1 cellular context compared by ENCODE assay signal in the genomic region with DNA sequence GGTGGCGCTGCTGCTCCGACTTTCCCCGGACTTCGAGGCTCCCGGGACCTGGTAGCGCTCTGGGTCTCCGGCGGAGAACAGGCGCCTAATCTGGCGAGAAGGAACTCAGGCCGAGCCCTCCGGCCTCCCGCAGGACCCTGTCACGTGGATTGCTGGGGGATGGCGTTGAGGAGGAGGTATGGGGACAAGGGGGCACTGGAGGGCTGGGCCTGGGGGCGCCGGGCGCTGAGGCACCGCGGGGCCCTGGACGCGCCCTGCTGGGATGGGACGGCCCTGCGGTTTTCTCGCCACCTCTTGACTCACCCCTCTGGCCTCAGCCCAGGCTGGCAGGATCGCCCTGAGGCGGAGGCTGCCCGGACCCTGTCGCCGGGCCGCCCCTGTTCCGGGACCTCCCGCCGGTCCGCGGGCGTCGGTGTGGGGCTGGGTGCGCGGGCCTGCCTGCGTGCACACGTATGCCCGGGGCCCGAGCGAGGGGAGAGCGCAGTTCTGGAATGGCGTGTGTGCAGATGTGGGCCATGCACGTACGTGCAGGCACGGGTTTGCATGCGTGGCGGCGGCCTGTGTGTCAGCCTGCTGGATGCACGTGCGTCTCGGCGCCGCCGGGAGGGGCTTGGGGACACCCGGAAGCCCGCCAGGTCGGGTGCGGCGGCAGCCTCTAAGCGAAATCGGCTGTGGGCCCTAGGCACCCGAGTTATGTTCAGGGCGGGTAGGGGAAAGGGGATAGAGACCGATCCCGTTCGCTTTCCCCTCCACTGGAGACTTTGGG.
A peak's percentile ranks its signal among the peaks of the same experiment; 100 is the strongest.
TF ChIP-seq lines count a peak whose summit lies in the region.

No MANE protein-coding gene starts in this region.

TF ChIP-seq in HepG2, 621 proteins besides CTCF, POLR2A, EP300 and RAD21 (continued from another document and continues in another):
- TF ChIP-seq CHD4 (IDR thresholded peaks at IDR 0.05; ENCODE audit: borderline replicate concordance, low read length) (0 out of 2 replicates have a peak, but pooled peaks have one; percentile 28), ZMYM4 (CRISPR knock-in tag; IDR thresholded peaks at IDR 0.05) (peak; percentile 6; the same call in 1 of the 2 replicates), ZFY (CRISPR knock-in tag; IDR thresholded peaks at IDR 0.05) (peak; percentile 10; the same call in 1 of the 2 replicates), TMF1 (CRISPR knock-in tag; IDR thresholded peaks at IDR 0.05; ENCODE audit: low read depth) (0 out of 2 replicates have a peak, but pooled peaks have one; percentile 29), DNMT1 (CRISPR knock-in tag; IDR thresholded peaks at IDR 0.05) (no peak; the same call in 1 of the 2 replicates), MTF2 (CRISPR knock-in tag; IDR thresholded peaks at IDR 0.05; ENCODE audit: borderline replicate concordance) (0 out of 2 replicates have a peak, but pooled peaks have one; percentile 14), KDM2A (CRISPR knock-in tag; IDR thresholded peaks at IDR 0.05; ENCODE audit: borderline replicate concordance, low read depth) (peak; percentile 4; the same call in 1 of the 2 replicates), NFYB (CRISPR knock-in tag; IDR thresholded peaks at IDR 0.05) (no peak), ZNF839 (CRISPR knock-in tag; IDR thresholded peaks at IDR 0.05; ENCODE audit: borderline replicate concordance) (0 out of 2 replicates have a peak, but pooled peaks have one; percentile 17), SPEN (CRISPR knock-in tag; IDR thresholded peaks at IDR 0.05; ENCODE audit: low read depth) (peak; percentile 70), CHCHD3 (CRISPR knock-in tag; IDR thresholded peaks at IDR 0.05) (peak; percentile 78; the same call in 1 of the 2 replicates), POGK (CRISPR knock-in tag; conservative IDR thresholded peaks at IDR 0.05) (peak; percentile 71; the same call in 1 of the 2 replicates), ZNF564 (CRISPR knock-in tag; IDR thresholded peaks at IDR 0.05) (no peak), SRY (CRISPR knock-in tag; IDR thresholded peaks at IDR 0.05) (0 out of 2 replicates have a peak, but pooled peaks have one; percentile 51), NCOA5 (CRISPR knock-in tag; IDR thresholded peaks at IDR 0.05) (no peak), SMARCC2 (IDR thresholded peaks at IDR 0.05) (no peak), NFKBIZ (CRISPR knock-in tag; IDR thresholded peaks at IDR 0.05) (0 out of 2 replicates have a peak, but pooled peaks have one; percentile 13), HOXA3 (CRISPR knock-in tag; IDR thresholded peaks at IDR 0.05) (peak; percentile 61), SMAD9 (CRISPR knock-in tag; IDR thresholded peaks at IDR 0.05) (no peak), GABPA (IDR thresholded peaks at IDR 0.05; ENCODE audit: low read depth, low read length) (no peak), GABPA (CRISPR knock-in tag; IDR thresholded peaks at IDR 0.05; ENCODE audit: low read depth) (0 out of 2 replicates have a peak, but pooled peaks have one; percentile 20), ZNF207 (IDR thresholded peaks at IDR 0.05; ENCODE audit: borderline replicate concordance) (no peak), ZNF747 (CRISPR knock-in tag; IDR thresholded peaks at IDR 0.05; ENCODE audit: borderline replicate concordance) (0 out of 2 replicates have a peak, but pooled peaks have one; percentile 15), MYNN (CRISPR knock-in tag; IDR thresholded peaks at IDR 0.05; ENCODE audit: low read depth) (no peak; the same call in 1 of the 2 replicates), RBM22 (optimal IDR thresholded peaks at IDR 0.05; ENCODE audit: low read length) (peak; percentile 19), TERF1 (CRISPR knock-in tag; IDR thresholded peaks at IDR 0.05) (0 out of 2 replicates have a peak, but pooled peaks have one; percentile 48), ZNF333 (CRISPR knock-in tag; IDR thresholded peaks at IDR 0.05; ENCODE audit: borderline replicate concordance) (peak; percentile 37; the same call in 1 of the 2 replicates), BRD4 (CRISPR knock-in tag; IDR thresholded peaks at IDR 0.05) (peak; percentile 68), ISX (CRISPR knock-in tag; conservative IDR thresholded peaks at IDR 0.05) (no peak), PCBP2 (optimal IDR thresholded peaks at IDR 0.05; ENCODE audit: low read depth, low read length, poor library complexity, severe bottlenecking) (no peak), ZNF629 (CRISPR knock-in tag; conservative IDR thresholded peaks at IDR 0.05) (no peak), NFE2L2 (IDR thresholded peaks at IDR 0.05; ENCODE audit: low read length) (no peak)
- TF ChIP-seq, protein P1, sequence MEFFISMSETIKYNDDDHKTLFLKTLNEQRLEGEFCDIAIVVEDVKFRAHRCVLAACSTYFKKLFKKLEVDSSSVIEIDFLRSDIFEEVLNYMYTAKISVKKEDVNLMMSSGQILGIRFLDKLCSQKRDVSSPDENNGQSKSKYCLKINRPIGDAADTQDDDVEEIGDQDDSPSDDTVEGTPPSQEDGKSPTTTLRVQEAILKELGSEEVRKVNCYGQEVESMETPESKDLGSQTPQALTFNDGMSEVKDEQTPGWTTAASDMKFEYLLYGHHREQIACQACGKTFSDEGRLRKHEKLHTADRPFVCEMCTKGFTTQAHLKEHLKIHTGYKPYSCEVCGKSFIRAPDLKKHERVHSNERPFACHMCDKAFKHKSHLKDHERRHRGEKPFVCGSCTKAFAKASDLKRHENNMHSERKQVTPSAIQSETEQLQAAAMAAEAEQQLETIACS (CRISPR knock-in tag; IDR thresholded peaks at IDR 0.05), result no peak
- TF ChIP-seq, protein P2, sequence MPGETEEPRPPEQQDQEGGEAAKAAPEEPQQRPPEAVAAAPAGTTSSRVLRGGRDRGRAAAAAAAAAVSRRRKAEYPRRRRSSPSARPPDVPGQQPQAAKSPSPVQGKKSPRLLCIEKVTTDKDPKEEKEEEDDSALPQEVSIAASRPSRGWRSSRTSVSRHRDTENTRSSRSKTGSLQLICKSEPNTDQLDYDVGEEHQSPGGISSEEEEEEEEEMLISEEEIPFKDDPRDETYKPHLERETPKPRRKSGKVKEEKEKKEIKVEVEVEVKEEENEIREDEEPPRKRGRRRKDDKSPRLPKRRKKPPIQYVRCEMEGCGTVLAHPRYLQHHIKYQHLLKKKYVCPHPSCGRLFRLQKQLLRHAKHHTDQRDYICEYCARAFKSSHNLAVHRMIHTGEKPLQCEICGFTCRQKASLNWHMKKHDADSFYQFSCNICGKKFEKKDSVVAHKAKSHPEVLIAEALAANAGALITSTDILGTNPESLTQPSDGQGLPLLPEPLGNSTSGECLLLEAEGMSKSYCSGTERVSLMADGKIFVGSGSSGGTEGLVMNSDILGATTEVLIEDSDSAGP (CRISPR knock-in tag; IDR thresholded peaks at IDR 0.05; ENCODE audit: borderline replicate concordance), result peak; percentile 70; the same call in 1 of the 2 replicates
- TF ChIP-seq, protein P3, sequence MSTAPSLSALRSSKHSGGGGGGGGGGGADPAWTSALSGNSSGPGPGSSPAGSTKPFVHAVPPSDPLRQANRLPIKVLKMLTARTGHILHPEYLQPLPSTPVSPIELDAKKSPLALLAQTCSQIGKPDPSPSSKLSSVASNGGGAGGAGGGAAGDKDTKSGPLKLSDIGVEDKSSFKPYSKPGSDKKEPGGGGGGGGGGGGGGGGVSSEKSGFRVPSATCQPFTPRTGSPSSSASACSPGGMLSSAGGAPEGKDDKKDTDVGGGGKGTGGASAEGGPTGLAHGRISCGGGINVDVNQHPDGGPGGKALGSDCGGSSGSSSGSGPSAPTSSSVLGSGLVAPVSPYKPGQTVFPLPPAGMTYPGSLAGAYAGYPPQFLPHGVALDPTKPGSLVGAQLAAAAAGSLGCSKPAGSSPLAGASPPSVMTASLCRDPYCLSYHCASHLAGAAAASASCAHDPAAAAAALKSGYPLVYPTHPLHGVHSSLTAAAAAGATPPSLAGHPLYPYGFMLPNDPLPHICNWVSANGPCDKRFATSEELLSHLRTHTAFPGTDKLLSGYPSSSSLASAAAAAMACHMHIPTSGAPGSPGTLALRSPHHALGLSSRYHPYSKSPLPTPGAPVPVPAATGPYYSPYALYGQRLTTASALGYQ (CRISPR knock-in tag; IDR thresholded peaks at IDR 0.05), result peak; percentile 17; the same call in 1 of the 2 replicates
- TF ChIP-seq, protein P4, sequence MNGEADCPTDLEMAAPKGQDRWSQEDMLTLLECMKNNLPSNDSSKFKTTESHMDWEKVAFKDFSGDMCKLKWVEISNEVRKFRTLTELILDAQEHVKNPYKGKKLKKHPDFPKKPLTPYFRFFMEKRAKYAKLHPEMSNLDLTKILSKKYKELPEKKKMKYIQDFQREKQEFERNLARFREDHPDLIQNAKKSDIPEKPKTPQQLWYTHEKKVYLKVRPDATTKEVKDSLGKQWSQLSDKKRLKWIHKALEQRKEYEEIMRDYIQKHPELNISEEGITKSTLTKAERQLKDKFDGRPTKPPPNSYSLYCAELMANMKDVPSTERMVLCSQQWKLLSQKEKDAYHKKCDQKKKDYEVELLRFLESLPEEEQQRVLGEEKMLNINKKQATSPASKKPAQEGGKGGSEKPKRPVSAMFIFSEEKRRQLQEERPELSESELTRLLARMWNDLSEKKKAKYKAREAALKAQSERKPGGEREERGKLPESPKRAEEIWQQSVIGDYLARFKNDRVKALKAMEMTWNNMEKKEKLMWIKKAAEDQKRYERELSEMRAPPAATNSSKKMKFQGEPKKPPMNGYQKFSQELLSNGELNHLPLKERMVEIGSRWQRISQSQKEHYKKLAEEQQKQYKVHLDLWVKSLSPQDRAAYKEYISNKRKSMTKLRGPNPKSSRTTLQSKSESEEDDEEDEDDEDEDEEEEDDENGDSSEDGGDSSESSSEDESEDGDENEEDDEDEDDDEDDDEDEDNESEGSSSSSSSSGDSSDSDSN (CRISPR knock-in tag; IDR thresholded peaks at IDR 0.05), result peak; percentile 64
- TF ChIP-seq, protein P5, sequence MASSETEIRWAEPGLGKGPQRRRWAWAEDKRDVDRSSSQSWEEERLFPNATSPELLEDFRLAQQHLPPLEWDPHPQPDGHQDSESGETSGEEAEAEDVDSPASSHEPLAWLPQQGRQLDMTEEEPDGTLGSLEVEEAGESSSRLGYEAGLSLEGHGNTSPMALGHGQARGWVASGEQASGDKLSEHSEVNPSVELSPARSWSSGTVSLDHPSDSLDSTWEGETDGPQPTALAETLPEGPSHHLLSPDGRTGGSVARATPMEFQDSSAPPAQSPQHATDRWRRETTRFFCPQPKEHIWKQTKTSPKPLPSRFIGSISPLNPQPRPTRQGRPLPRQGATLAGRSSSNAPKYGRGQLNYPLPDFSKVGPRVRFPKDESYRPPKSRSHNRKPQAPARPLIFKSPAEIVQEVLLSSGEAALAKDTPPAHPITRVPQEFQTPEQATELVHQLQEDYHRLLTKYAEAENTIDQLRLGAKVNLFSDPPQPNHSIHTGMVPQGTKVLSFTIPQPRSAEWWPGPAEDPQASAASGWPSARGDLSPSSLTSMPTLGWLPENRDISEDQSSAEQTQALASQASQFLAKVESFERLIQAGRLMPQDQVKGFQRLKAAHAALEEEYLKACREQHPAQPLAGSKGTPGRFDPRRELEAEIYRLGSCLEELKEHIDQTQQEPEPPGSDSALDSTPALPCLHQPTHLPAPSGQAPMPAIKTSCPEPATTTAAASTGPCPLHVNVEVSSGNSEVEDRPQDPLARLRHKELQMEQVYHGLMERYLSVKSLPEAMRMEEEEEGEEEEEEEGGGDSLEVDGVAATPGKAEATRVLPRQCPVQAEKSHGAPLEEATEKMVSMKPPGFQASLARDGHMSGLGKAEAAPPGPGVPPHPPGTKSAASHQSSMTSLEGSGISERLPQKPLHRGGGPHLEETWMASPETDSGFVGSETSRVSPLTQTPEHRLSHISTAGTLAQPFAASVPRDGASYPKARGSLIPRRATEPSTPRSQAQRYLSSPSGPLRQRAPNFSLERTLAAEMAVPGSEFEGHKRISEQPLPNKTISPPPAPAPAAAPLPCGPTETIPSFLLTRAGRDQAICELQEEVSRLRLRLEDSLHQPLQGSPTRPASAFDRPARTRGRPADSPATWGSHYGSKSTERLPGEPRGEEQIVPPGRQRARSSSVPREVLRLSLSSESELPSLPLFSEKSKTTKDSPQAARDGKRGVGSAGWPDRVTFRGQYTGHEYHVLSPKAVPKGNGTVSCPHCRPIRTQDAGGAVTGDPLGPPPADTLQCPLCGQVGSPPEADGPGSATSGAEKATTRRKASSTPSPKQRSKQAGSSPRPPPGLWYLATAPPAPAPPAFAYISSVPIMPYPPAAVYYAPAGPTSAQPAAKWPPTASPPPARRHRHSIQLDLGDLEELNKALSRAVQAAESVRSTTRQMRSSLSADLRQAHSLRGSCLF (CRISPR knock-in tag; IDR thresholded peaks at IDR 0.05; ENCODE audit: borderline replicate concordance), result no peak
- TF ChIP-seq, protein P6, sequence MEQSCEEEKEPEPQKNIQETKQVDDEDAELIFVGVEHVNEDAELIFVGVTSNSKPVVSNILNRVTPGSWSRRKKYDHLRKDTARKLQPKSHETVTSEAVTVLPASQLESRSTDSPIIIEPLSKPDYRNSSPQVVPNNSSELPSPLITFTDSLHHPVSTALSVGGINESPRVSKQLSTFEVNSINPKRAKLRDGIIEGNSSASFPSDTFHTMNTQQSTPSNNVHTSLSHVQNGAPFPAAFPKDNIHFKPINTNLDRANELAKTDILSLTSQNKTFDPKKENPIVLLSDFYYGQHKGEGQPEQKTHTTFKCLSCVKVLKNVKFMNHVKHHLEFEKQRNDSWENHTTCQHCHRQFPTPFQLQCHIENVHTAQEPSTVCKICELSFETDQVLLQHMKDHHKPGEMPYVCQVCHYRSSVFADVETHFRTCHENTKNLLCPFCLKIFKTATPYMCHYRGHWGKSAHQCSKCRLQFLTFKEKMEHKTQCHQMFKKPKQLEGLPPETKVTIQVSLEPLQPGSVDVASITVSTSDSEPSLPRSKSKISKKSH (CRISPR knock-in tag; IDR thresholded peaks at IDR 0.05; ENCODE audit: borderline replicate concordance), result peak; percentile 64; the same call in 1 of the 2 replicates
